Comparison of ENCODE assay signal across 1 cellular context in the genomic region with DNA sequence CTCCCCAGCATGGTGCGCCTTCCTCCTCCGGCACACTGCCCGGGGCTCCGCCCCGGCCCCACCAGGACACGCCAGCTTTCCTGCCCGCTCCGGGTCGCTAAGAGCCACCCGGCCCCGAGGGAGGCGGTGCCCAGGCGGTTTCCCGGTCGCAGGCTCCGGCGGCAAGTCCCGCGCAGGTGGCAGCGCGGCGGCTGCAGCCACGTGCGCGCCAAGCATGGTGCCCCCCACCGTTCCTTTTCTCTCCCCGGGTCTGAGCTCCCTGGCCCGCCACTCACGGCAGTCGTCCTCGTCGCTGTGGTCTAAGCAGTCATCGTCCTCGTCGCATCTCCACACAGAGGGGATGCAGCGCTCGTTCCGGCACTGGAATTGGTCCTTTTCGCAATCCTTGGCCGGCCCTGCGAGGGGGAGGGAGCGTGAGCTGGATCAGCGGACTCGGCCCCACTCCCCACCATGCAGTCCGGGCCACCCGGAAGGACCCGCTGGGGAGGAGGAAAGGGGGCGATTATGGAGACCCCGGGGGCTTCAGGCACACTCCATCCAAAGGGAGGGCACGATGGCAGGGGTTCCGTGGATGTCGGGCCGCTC.
TF ChIP-seq lines count a peak whose summit lies in the region.

No MANE protein-coding gene starts in this region.

TF ChIP-seq in HepG2, 621 proteins besides CTCF, POLR2A, EP300 and RAD21 (continued from another document and continues in another):
- TF ChIP-seq SMARCE1 (IDR thresholded peaks at IDR 0.05; ENCODE audit: borderline replicate concordance) = no peak
- no peak for TF ChIP-seq SSRP1 (CRISPR knock-in tag; IDR thresholded peaks at IDR 0.05)
- TF ChIP-seq ZNF598 (CRISPR knock-in tag; IDR thresholded peaks at IDR 0.05; ENCODE audit: borderline replicate concordance) = no peak
- peak; percentile 70; the same call in 1 of the 2 replicates for TF ChIP-seq IRF9 (CRISPR knock-in tag; IDR thresholded peaks at IDR 0.05; ENCODE audit: borderline replicate concordance)
- no peak for TF ChIP-seq ZNF556 (CRISPR knock-in tag; IDR thresholded peaks at IDR 0.05; ENCODE audit: borderline replicate concordance)
- no peak for TF ChIP-seq SALL2 (CRISPR knock-in tag; IDR thresholded peaks at IDR 0.05)
- TF ChIP-seq ZNF674 (CRISPR knock-in tag; IDR thresholded peaks at IDR 0.05; ENCODE audit: low read depth) = no peak
- no peak for TF ChIP-seq AHR (CRISPR knock-in tag; IDR thresholded peaks at IDR 0.05)
- TF ChIP-seq DRAP1 (CRISPR knock-in tag; IDR thresholded peaks at IDR 0.05) = no peak
- TF ChIP-seq TFAP4 (IDR thresholded peaks at IDR 0.05; ENCODE audit: borderline replicate concordance, low read depth) = no peak
- TF ChIP-seq, protein P1, sequence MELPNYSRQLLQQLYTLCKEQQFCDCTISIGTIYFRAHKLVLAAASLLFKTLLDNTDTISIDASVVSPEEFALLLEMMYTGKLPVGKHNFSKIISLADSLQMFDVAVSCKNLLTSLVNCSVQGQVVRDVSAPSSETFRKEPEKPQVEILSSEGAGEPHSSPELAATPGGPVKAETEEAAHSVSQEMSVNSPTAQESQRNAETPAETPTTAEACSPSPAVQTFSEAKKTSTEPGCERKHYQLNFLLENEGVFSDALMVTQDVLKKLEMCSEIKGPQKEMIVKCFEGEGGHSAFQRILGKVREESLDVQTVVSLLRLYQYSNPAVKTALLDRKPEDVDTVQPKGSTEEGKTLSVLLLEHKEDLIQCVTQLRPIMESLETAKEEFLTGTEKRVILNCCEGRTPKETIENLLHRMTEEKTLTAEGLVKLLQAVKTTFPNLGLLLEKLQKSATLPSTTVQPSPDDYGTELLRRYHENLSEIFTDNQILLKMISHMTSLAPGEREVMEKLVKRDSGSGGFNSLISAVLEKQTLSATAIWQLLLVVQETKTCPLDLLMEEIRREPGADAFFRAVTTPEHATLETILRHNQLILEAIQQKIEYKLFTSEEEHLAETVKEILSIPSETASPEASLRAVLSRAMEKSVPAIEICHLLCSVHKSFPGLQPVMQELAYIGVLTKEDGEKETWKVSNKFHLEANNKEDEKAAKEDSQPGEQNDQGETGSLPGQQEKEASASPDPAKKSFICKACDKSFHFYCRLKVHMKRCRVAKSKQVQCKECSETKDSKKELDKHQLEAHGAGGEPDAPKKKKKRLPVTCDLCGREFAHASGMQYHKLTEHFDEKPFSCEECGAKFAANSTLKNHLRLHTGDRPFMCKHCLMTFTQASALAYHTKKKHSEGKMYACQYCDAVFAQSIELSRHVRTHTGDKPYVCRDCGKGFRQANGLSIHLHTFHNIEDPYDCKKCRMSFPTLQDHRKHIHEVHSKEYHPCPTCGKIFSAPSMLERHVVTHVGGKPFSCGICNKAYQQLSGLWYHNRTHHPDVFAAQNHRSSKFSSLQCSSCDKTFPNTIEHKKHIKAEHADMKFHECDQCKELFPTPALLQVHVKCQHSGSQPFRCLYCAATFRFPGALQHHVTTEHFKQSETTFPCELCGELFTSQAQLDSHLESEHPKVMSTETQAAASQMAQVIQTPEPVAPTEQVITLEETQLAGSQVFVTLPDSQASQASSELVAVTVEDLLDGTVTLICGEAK (IDR thresholded peaks at IDR 0.05) = no peak
- TF ChIP-seq, protein P1 (CRISPR knock-in tag; IDR thresholded peaks at IDR 0.05) = no peak
- TF ChIP-seq JARID2 (CRISPR knock-in tag; IDR thresholded peaks at IDR 0.05; ENCODE audit: insufficient replicate concordance) = peak; percentile 58
- TF ChIP-seq, protein P2, sequence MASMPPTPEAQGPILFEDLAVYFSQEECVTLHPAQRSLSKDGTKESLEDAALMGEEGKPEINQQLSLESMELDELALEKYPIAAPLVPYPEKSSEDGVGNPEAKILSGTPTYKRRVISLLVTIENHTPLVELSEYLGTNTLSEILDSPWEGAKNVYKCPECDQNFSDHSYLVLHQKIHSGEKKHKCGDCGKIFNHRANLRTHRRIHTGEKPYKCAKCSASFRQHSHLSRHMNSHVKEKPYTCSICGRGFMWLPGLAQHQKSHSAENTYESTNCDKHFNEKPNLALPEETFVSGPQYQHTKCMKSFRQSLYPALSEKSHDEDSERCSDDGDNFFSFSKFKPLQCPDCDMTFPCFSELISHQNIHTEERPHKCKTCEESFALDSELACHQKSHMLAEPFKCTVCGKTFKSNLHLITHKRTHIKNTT (CRISPR knock-in tag; IDR thresholded peaks at IDR 0.05) = no peak
- TF ChIP-seq REST (IDR thresholded peaks at IDR 0.05; ENCODE audit: borderline replicate concordance in 1 of 2, low read depth in 1 of 2, low read length in 2 of 2) = no peak
- TF ChIP-seq, protein P3, sequence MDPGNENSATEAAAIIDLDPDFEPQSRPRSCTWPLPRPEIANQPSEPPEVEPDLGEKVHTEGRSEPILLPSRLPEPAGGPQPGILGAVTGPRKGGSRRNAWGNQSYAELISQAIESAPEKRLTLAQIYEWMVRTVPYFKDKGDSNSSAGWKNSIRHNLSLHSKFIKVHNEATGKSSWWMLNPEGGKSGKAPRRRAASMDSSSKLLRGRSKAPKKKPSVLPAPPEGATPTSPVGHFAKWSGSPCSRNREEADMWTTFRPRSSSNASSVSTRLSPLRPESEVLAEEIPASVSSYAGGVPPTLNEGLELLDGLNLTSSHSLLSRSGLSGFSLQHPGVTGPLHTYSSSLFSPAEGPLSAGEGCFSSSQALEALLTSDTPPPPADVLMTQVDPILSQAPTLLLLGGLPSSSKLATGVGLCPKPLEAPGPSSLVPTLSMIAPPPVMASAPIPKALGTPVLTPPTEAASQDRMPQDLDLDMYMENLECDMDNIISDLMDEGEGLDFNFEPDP (CRISPR knock-in tag; conservative IDR thresholded peaks at IDR 0.05) = no peak
- no peak for TF ChIP-seq IRF1 (CRISPR knock-in tag; IDR thresholded peaks at IDR 0.05; ENCODE audit: low read depth)
- TF ChIP-seq HDAC2 (CRISPR knock-in tag; IDR thresholded peaks at IDR 0.05) = no peak; the same call in none of the 2 replicates
- no peak; the same call in 1 of the 2 replicates for TF ChIP-seq ZNF367 (CRISPR knock-in tag; IDR thresholded peaks at IDR 0.05; ENCODE audit: borderline replicate concordance)
- TF ChIP-seq TFE3 (CRISPR knock-in tag; IDR thresholded peaks at IDR 0.05) = no peak
- peak; percentile 75 for TF ChIP-seq YEATS4 (CRISPR knock-in tag; IDR thresholded peaks at IDR 0.05; ENCODE audit: borderline replicate concordance)
- peak; percentile 36; the same call in 1 of the 2 replicates for TF ChIP-seq ZNF777 (CRISPR knock-in tag; IDR thresholded peaks at IDR 0.05)
- no peak; the same call in 1 of the 2 replicates for TF ChIP-seq SRY (CRISPR knock-in tag; IDR thresholded peaks at IDR 0.05)
- no peak for TF ChIP-seq ZNF136 (CRISPR knock-in tag; IDR thresholded peaks at IDR 0.05; ENCODE audit: low read depth)
- no peak for TF ChIP-seq PREB (CRISPR knock-in tag; IDR thresholded peaks at IDR 0.05)
- no peak for TF ChIP-seq ZNF326 (CRISPR knock-in tag; IDR thresholded peaks at IDR 0.05; ENCODE audit: borderline replicate concordance)
- TF ChIP-seq NR3C1 (CRISPR knock-in tag; IDR thresholded peaks at IDR 0.05) = no peak
- no peak for TF ChIP-seq NFRKB (IDR thresholded peaks at IDR 0.05)
- TF ChIP-seq ZNF263 (CRISPR knock-in tag; IDR thresholded peaks at IDR 0.05) = no peak
